27 cellular contexts compared by ENCODE assay signal in genomic region chr16:67212766-67213165, GRCh38. TPM values are rescaled to one million over a fixed set of nuclear protein-coding genes. Genes with fewer than 3 reads are reported as not detected.
A peak's percentile ranks its signal among the peaks of the same experiment; 100 is the strongest.
DNase-seq lines count a peak whose midpoint lies in the region; ATAC-seq and TF ChIP-seq lines count a peak whose summit lies in the region.
"Had no signal": no experiment of that assay in that cellular context is flagged by ENCODE, and none has a peak within 500 bp of the region (broad histone marks: within the 10 kb centered on the region; RNA-seq: fewer than 3 reads in every experiment).

No MANE protein-coding gene starts in this region.

- TF ChIP-seq EP300 in SK-N-SH (IDR thresholded peaks at IDR 0.05; ENCODE audit: borderline replicate concordance in 1 of 2, low read depth in 1 of 2, low read length in 1 of 2) = no peak

- H3K4me3 ChIP-seq in SK-N-SH (ENCODE audit: low read depth in 2 of 2, low read length in 1 of 2) (no peak overlapping the region), body of pancreas (no peak overlapping the region), upper lobe of right lung (no peak overlapping the region), BE2C (ENCODE audit: low read depth, low read length) (no peak overlapping the region)
- H3K4me3 ChIP-seq: heart right ventricle, SJCRH30 had no signal

- H3K4me1 ChIP-seq in SK-N-SH (ENCODE audit: control insufficient read depth in 1 of 2, insufficient read depth in 2 of 2, low read depth in 1 of 2, low read length in 1 of 2) (peaks cover 5 to 12% of the 10 kb centered on the region in 2 experiments; a peak in 2 of 4 replicates), body of pancreas (peaks cover 33% of the 10 kb centered on the region), upper lobe of right lung (peaks cover 21% of the 10 kb centered on the region), BE2C (peaks cover 20% of the 10 kb centered on the region)

- TF ChIP-seq CTCF in SK-N-SH (IDR thresholded peaks at IDR 0.05) (no peak), body of pancreas (IDR thresholded peaks at IDR 0.05) (no peak), upper lobe of right lung (IDR thresholded peaks at IDR 0.05) (no peak), BE2C (IDR thresholded peaks at IDR 0.05; ENCODE audit: low read depth, low read length) (no peak)

- H3K9me2 ChIP-seq in SK-N-SH = no peaks in the 10 kb centered on the region

- H3K9me3 ChIP-seq in SK-N-SH (no peaks in the 10 kb centered on the region), body of pancreas (no peaks in the 10 kb centered on the region), upper lobe of right lung (no peaks in the 10 kb centered on the region), BE2C (no peaks in the 10 kb centered on the region)
- H3K9me3 ChIP-seq: heart right ventricle, SJCRH30 had no signal

- H3F3A ChIP-seq in SK-N-SH (replicated peaks; ENCODE audit: insufficient read depth) = no peaks in the 10 kb centered on the region

- H4K20me1 ChIP-seq in SK-N-SH (ENCODE audit: insufficient read depth) = no peaks in the 10 kb centered on the region

- H3K79me2 ChIP-seq in SK-N-SH (ENCODE audit: insufficient read depth) = no peaks in the 10 kb centered on the region

- no peak for TF ChIP-seq POLR2A in body of pancreas (IDR thresholded peaks at IDR 0.05)

- ATAC-seq in SK-N-SH treated with all-trans-retinoic acid at 6 μM for 48 hours (no peak), body of pancreas (no peak), upper lobe of right lung (peak; percentile 6), HG03460 (IDR thresholded peaks at IDR 0.05; ENCODE audit: unreplicated experiment) (no peak)
- ATAC-seq: heart right ventricle; Panc1; stimulated activated effector memory CD8-positive, alpha-beta T cell treated with anti-CD3 and anti-CD28 coated beads, Interleukin-12 subunit alpha, Interleukin-12 subunit beta, amount 100 ng/mL, for 72 hours; T-cell had no signal

- POLR2A ChIA-PET in SK-N-SH (lab: Yijun Ruan, JAX) = no interaction called here

- CTCF ChIA-PET in SK-N-SH (lab: Yijun Ruan, JAX) = interaction anchor here (1.0 kb wide), 1 partner anchor 57 kb away, joined by 5 read pairs; no protein-coding TSS in a partner anchor

- no peak overlapping the region for H3K4me2 ChIP-seq in SK-N-SH

- no peak overlapping the region for H3K9ac ChIP-seq in SK-N-SH

- H3K27ac ChIP-seq in SK-N-SH (ENCODE audit: low read depth in 2 of 2, low read length in 1 of 2) = no peak overlapping the region
- peak overlapping the region; percentile 50 to 81 (median 69) for H3K27ac ChIP-seq in body of pancreas
- H3K27ac ChIP-seq in upper lobe of right lung = no peak overlapping the region
- H3K27ac ChIP-seq: 22Rv1, heart right ventricle, SJCRH30 had no signal

- no peaks in the 10 kb centered on the region for H3K27me3 ChIP-seq in SK-N-SH (ENCODE audit: insufficient read depth)
- no peaks in the 10 kb centered on the region for H3K27me3 ChIP-seq in body of pancreas
- no peaks in the 10 kb centered on the region for H3K27me3 ChIP-seq in upper lobe of right lung
- no peaks in the 10 kb centered on the region for H3K27me3 ChIP-seq in BE2C
- H3K27me3 ChIP-seq: heart right ventricle, SJCRH30 had no signal

- no peak overlapping the region for H2AFZ ChIP-seq in SK-N-SH (ENCODE audit: low read depth)

- DNase-seq in SK-N-SH (no peak), body of pancreas (no peak), islet precursor cell (peak; percentile 94), upper lobe of right lung (no peak), BE2C (no peak), NCI-H1930 (lab: John Stamatoyannopoulos, UW) (no peak)
- DNase-seq: activated CD4-positive, alpha-beta T cell treated with anti-CD3 and anti-CD28 coated beads for 48 hours; activated CD8-positive, alpha-beta memory T cell treated with anti-CD3 and anti-CD28 coated beads for 24 hours; activated T-cell treated with anti-CD3 and anti-CD28 coated beads for 4 hours; amniotic stem cell; Calu3; DMS79 treated with DMSO at 0.1 percent for 48 hours; GF-D8; heart right ventricle; NCI-H1417; NCI-H2081; NCI-H526; SJCRH30; T-cell had no signal

- intact Hi-C loops in body of pancreas (cut with DNase I) = no loop called here
- intact Hi-C loops in upper lobe of right lung (cut with DNase I) = no loop called here

- H3K36me3 ChIP-seq in SK-N-SH (replicated peaks in 1 of 2; ENCODE audit: control insufficient read depth in 1 of 2, insufficient read depth in 2 of 2, low read length in 1 of 2) (no peaks in the 10 kb centered on the region), body of pancreas (replicated peaks in 1 of 2; ENCODE audit: insufficient read depth in 1 of 2, low read depth in 2 of 2) (no peaks in the 10 kb centered on the region), upper lobe of right lung (no peaks in the 10 kb centered on the region), BE2C (no peaks in the 10 kb centered on the region)
- H3K36me3 ChIP-seq: SJCRH30 had no signal

- no peak for TF ChIP-seq RAD21 in SK-N-SH (IDR thresholded peaks at IDR 0.05; ENCODE audit: low read length)

TF ChIP-seq in SK-N-SH, 30 proteins besides CTCF, POLR2A, EP300 and RAD21:
- TF ChIP-seq ELF1 (IDR thresholded peaks at IDR 0.05) (no peak), TCF12 (IDR thresholded peaks at IDR 0.05) (0 out of 2 replicates have a peak, but pooled peaks have one; percentile 16), MXI1 (IDR thresholded peaks at IDR 0.05; ENCODE audit: low read depth, low read length) (no peak)

TF ChIP-seq in SK-N-SH treated with all-trans-retinoic acid at 6 μM for 48 hours, 23 proteins besides CTCF, POLR2A, EP300 and RAD21:
- no peak for TF ChIP-seq BACH2 (CRISPR knock-in tag; IDR thresholded peaks at IDR 0.05; ENCODE audit: borderline replicate concordance)
- TF ChIP-seq CSDC2 (CRISPR knock-in tag; IDR thresholded peaks at IDR 0.05) = no peak
TF ChIP-seq in SK-N-SH treated with all-trans-retinoic acid at 6 μM for 48 hours: peak in this region for 0.

RNA-seq across cellular contexts. Expression of gene ELMO3, which starts 13.8 kb away (rescaled TPM):
- 2.3 and 3.1 TPM in 2 replicates for polyA plus RNA-seq in SK-N-SH (2012; rRNA removed)
- polyA plus RNA-seq in SK-N-SH (2012; cell fraction: cytosol; rRNA removed) = 0.58 and 0.90 TPM in 2 replicates
- 20.1 and 23.3 TPM in 2 replicates for polyA plus RNA-seq in SK-N-SH (2012; cell fraction: nucleus; rRNA removed)
- total RNA-seq in body of pancreas = 10 to 100 TPM; 24.1 to 40.5 TPM
- 17.5 TPM for total RNA-seq in upper lobe of right lung
- polyA plus RNA-seq in BE2C (2012; ENCODE audit: insufficient read depth, insufficient read length, low read depth) = 7.8 TPM
- total RNA-seq: skeletal muscle tissue had no signal

RNA-seq across cellular contexts. Expression of gene TMEM208, which starts 14.2 kb away (rescaled TPM):
- polyA plus RNA-seq in SK-N-SH (2012; rRNA removed) = 98.2 and 130 TPM in 2 replicates
- 85.0 and 109 TPM in 2 replicates for polyA plus RNA-seq in SK-N-SH (2012; cell fraction: cytosol; rRNA removed)
- 101 TPM in 2 replicates for polyA plus RNA-seq in SK-N-SH (2012; cell fraction: nucleus; rRNA removed)
- total RNA-seq in body of pancreas (10 to 100 TPM; 35.8 to 48.1 TPM), upper lobe of right lung (39.3 TPM)
- polyA plus RNA-seq in BE2C (2012; ENCODE audit: insufficient read depth, insufficient read length, low read depth) = 298 TPM

RNA-seq across cellular contexts. Expression of gene E2F4, which starts 20.8 kb away (rescaled TPM):
- 168 and 210 TPM in 2 replicates for polyA plus RNA-seq in SK-N-SH (2012; rRNA removed)
- 67.3 and 95.5 TPM in 2 replicates for polyA plus RNA-seq in SK-N-SH (2012; cell fraction: cytosol; rRNA removed)
- polyA plus RNA-seq in SK-N-SH (2012; cell fraction: nucleus; rRNA removed) = 745 and 747 TPM in 2 replicates
- total RNA-seq in body of pancreas = 10 to 100 TPM; 51.9 to 88.7 TPM
- total RNA-seq in upper lobe of right lung = 68.2 TPM
- 278 TPM for polyA plus RNA-seq in BE2C (2012; ENCODE audit: insufficient read depth, insufficient read length, low read depth)

RNA-seq across cellular contexts. Expression of gene EXOC3L1, which starts 22.8 kb away (rescaled TPM):
- 0.46 and 0.83 TPM in 2 replicates for polyA plus RNA-seq in SK-N-SH (2012; rRNA removed)
- 0.22 and 0.26 TPM in 2 replicates for polyA plus RNA-seq in SK-N-SH (2012; cell fraction: cytosol; rRNA removed)
- 1.8 and 3.1 TPM in 2 replicates for polyA plus RNA-seq in SK-N-SH (2012; cell fraction: nucleus; rRNA removed)
- total RNA-seq in body of pancreas (1 to 10 TPM; 1.8 to 2.0 TPM), upper lobe of right lung (17.1 TPM)
- polyA plus RNA-seq in BE2C (2012; ENCODE audit: insufficient read depth, insufficient read length, low read depth) = 7.7 TPM
- total RNA-seq: activated T-helper 2 cell treated with anti-CD3 and anti-CD28 coated beads, Interferon-gamma antibody, Interleukin-2, Interleukin-4, amounts not matched to agents 10 μg/mL and 5 μg/mL and 100 μg/mL, durations not matched to agents 14 hours and 24 hours and 36 hours; osteocyte had no signal

RNA-seq across cellular contexts. Expression of gene MATCAP1, which starts 29.0 kb away (rescaled TPM):
- 68.5 and 83.5 TPM in 2 replicates for polyA plus RNA-seq in SK-N-SH (2012; rRNA removed)
- polyA plus RNA-seq in SK-N-SH (2012; cell fraction: cytosol; rRNA removed) = 9.5 and 20.4 TPM in 2 replicates
- 409 and 450 TPM in 2 replicates for polyA plus RNA-seq in SK-N-SH (2012; cell fraction: nucleus; rRNA removed)
- total RNA-seq in body of pancreas (10 to 100 TPM; 11.9 to 31.6 TPM), upper lobe of right lung (28.4 TPM)
- polyA plus RNA-seq in BE2C (2012; ENCODE audit: insufficient read depth, insufficient read length, low read depth) = 90.9 TPM

Comparison
In these comparisons a context has a peak if more than half of its experiments do, and no peak if none do; other contexts are left out.
1. H3K27ac ChIP-seq: peak in body of pancreas (4 of 4); none in SK-N-SH (0 of 2) and upper lobe of right lung (single experiment).